In the genomic region with DNA sequence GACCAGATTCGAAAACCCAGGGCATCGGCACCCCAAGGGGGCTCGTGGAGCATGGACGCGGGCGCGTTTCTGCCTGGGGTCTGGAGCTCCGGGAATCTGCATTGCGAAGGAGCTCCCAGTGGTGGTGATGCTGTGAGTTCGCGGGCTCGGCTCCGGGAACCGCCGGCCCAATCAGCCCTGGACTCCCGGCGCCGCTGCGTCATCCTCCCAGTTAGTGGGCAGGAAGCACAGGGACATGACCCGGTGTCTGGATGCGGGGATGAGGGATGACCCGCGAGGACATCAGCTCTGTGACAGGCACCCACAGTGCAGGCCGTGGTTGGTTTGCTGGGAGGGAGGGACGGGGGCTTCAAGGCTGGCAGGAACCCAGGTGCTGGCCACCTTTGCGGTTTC, we compare ENCODE assay signal across 11 cellular contexts. TPM values are rescaled to one million over a fixed set of nuclear protein-coding genes. Genes with fewer than 3 reads are reported as not detected.
DNase-seq lines count a peak whose midpoint lies in the region; ATAC-seq, FAIRE-seq and TF ChIP-seq lines count a peak whose summit lies in the region.
"Had no signal": no experiment of that assay in that cellular context is flagged by ENCODE, and none has a peak within 500 bp of the region (broad histone marks: within the 10 kb centered on the region; RNA-seq: fewer than 3 reads in every experiment).

No MANE protein-coding gene starts in this region.

- H3K9ac ChIP-seq in SK-N-MC (ENCODE audit: insufficient read length) = no peak overlapping the region

- H3K9me3 ChIP-seq in SK-N-MC (ENCODE audit: low read depth, low read length) (no peaks in the 10 kb centered on the region), psoas muscle (no peaks in the 10 kb centered on the region)

- H3K36me3 ChIP-seq in SK-N-MC (ENCODE audit: insufficient read depth, low read length) (no peaks in the 10 kb centered on the region), psoas muscle (ENCODE audit: insufficient read depth in 1 of 2, low read depth in 1 of 2) (no peaks in the 10 kb centered on the region)

- H3K4me3 ChIP-seq in SK-N-MC (peak overlapping the region; percentile 85), psoas muscle (peak overlapping the region; percentile 54)

- H3K27ac ChIP-seq in SK-N-MC = no peak overlapping the region
- no peak overlapping the region for H3K27ac ChIP-seq in psoas muscle

- intact Hi-C loops in left ventricle myocardium superior (cut with micrococcal nuclease) (no loop called here), psoas muscle (cut with DNase I) (no loop called here)

- DNase-seq in Caki2 (ENCODE audit: low read depth) (peak; percentile 38), SK-N-MC (ENCODE audit: low read depth, low spot score) (no peak), left ventricle myocardium superior (peak; percentile 34), psoas muscle (peak in 1 of 2 donors; percentile 32), D721Med (ENCODE audit: insufficient read length, low spot score) (no peak), DMS79 treated with DMSO at 0.1 percent for 48 hours (lab: John Stamatoyannopoulos, UW) (no peak), middle frontal gyrus (ENCODE audit: extremely low spot score, low spot score) (no peak), globus pallidus (ENCODE audit: low spot score) (no peak)
- DNase-seq: activated CD8-positive, alpha-beta memory T cell treated with anti-CD3 and anti-CD28 coated beads, Interleukin-2, amount 50 U/mL, for 4 hours; foreskin melanocyte had no signal

- in situ Hi-C loops in Caki2 (cut with HindIII; ENCODE audit: low pct_unique_long_range_greater_than_20kb, low sequenced_read_pairs) = no loop called here

- TF ChIP-seq CTCF in psoas muscle (IDR thresholded peaks at IDR 0.05) (no peak), D721Med (IDR thresholded peaks at IDR 0.05; ENCODE audit: insufficient read depth, missing control alignments) (no peak)

- H3K4me1 ChIP-seq in psoas muscle = peaks cover 4% of the 10 kb centered on the region

- no peak for FAIRE-seq in D721Med (lab: Jason Lieb, UNC)
- FAIRE-seq: GM18507 had no signal

- 21 to 32% (median 27%) methylated on average over 24 to 26 of the region's 26 CpGs for WGBS in psoas muscle, 3 donors

- H3K27me3 ChIP-seq in psoas muscle (ENCODE audit: insufficient read depth in 3 of 3, low read length in 2 of 3) = peaks cover 0 to 60% (median 16%) of the 10 kb centered on the region in 3 donors

- ATAC-seq in left ventricle myocardium superior (no peak), psoas muscle (no peak)

RNA-seq across cellular contexts. Expression of a gene that starts 0.9 kb away (rescaled TPM):
- total RNA-seq in Caki2 (2014; rRNA removed; shearing (Covaris generic); ENCODE audit: low replicate concordance) = 6.9 and 7.8 TPM in 2 replicates
- total RNA-seq in left ventricle myocardium superior = not detected
- total RNA-seq in psoas muscle = not detected
- under 1 TPM in 1 of 3 donors, not detected in 2; 0.05 TPM for polyA plus RNA-seq in psoas muscle

Comparison
In these comparisons a context has a peak if more than half of its experiments do, and no peak if none do; other contexts are left out.
1. DNase-seq: peak in Caki2 (single experiment) and left ventricle myocardium superior (single experiment); none in SK-N-MC (single experiment), D721Med (single experiment), DMS79 treated with DMSO at 0.1 percent for 48 hours (single experiment), middle frontal gyrus (single experiment) and globus pallidus (single experiment).